In the genomic region with DNA sequence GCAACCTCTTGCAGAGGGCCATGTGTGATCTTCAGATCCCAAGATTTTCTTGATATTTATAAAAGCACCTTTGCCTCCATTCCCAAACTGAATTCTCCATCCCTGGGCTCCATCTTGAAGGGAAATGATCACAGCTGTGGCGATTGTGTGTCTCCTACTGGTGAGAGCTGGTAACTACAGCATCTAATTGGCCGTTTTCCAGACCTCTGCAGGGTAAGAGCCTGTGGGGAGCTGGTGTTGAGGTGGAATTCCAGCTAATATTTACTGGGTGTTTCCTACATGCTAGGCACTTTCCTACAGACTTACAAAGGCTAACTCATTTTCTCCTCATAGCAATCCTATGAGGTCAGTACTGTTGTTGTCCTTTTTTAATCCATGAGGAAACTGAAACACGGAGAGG, we compare ENCODE assay signal across 8 cellular contexts. TPM values are rescaled to one million over a fixed set of nuclear protein-coding genes. Genes with fewer than 3 reads are reported as not detected.
DNase-seq lines count a peak whose midpoint lies in the region; ATAC-seq and TF ChIP-seq lines count a peak whose summit lies in the region.

No MANE protein-coding gene starts in this region.

- ATAC-seq in HG02885 (IDR thresholded peaks at IDR 0.05; ENCODE audit: poor library complexity, unreplicated experiment) (no peak), GM19351 (IDR thresholded peaks at IDR 0.05; ENCODE audit: unreplicated experiment) (no peak)

- no peaks in the 10 kb centered on the region for H3K9me3 ChIP-seq in sigmoid colon

- CTCF ChIA-PET in activated naive CD4-positive, alpha-beta T cell treated with anti-CD3 and anti-CD28 coated beads for 36 hours (lab: Charles Lee): interaction anchor here (0.8 to 8.1 kb wide), 31 partner anchors 9 to 122 kb away, joined by 3 to 139 read pairs (median 5); partner anchors contain the start of genes RSPH3 and TAGAP
- CTCF ChIA-PET in activated CD4-positive, alpha-beta memory T cell treated with anti-CD3 and anti-CD28 coated beads for 36 hours (lab: Charles Lee): interaction anchor here (0.6 to 18.1 kb wide), 35 partner anchors 9 to 461 kb away, joined by 3 to 498 read pairs (median 4); partner anchors contain the start of genes RSPH3 and TAGAP

- intact Hi-C loops in activated naive CD4-positive, alpha-beta T cell treated with anti-CD3 and anti-CD28 coated beads for 36 hours (cut with micrococcal nuclease): loop anchor here (1.0 kb wide), 2 partner anchors 102 to 406 kb away; no protein-coding TSS in a partner anchor
- intact Hi-C loops in activated CD4-positive, alpha-beta memory T cell treated with anti-CD3 and anti-CD28 coated beads for 36 hours (cut with micrococcal nuclease): loop anchor here (1.0 kb wide), 1 partner anchor 24 kb away; no protein-coding TSS in a partner anchor
- intact Hi-C loops in sigmoid colon (cut with DNase I): no loop called here

- TF ChIP-seq CTCF in sigmoid colon (IDR thresholded peaks at IDR 0.05): peak in 1 of 4 experiments; percentile 35

- 42 to 55% methylated on average over 3 of the region's 3 CpGs for WGBS in sigmoid colon, 2 donors

- H3K9me3 Mint-ChIP-seq in activated naive CD4-positive, alpha-beta T cell treated with anti-CD3 and anti-CD28 coated beads for 36 hours: no peaks in the 10 kb centered on the region
- no peaks in the 10 kb centered on the region for H3K9me3 Mint-ChIP-seq in activated CD4-positive, alpha-beta memory T cell treated with anti-CD3 and anti-CD28 coated beads for 36 hours

- no peaks in the 10 kb centered on the region for H3K4me1 ChIP-seq in sigmoid colon

- H3K27me3 ChIP-seq in sigmoid colon: no peaks in the 10 kb centered on the region

- no peak overlapping the region for H3K4me3 Mint-ChIP-seq in activated naive CD4-positive, alpha-beta T cell treated with anti-CD3 and anti-CD28 coated beads for 36 hours
- H3K4me3 Mint-ChIP-seq in activated CD4-positive, alpha-beta memory T cell treated with anti-CD3 and anti-CD28 coated beads for 36 hours: no peak overlapping the region

- POLR2A ChIA-PET in activated CD4-positive, alpha-beta memory T cell treated with anti-CD3 and anti-CD28 coated beads for 36 hours (lab: Charles Lee): interaction anchor here (0.9 to 1.8 kb wide), 4 partner anchors 66 to 110 kb away, joined by 4 to 10 read pairs (median 6); partner anchors contain the start of genes RSPH3 and TAGAP

- no peak overlapping the region for H3K27ac ChIP-seq in sigmoid colon

- peak; percentile 68 for DNase-seq in activated naive CD4-positive, alpha-beta T cell treated with anti-CD3 and anti-CD28 coated beads for 36 hours
- no peak for DNase-seq in activated naive CD4-positive, alpha-beta T cell treated with anti-CD3 and anti-CD28 coated beads, Interleukin-2, amount 50 U/mL, for 16 hours
- DNase-seq in LHCN-M2 (ENCODE audit: low read depth): peak; percentile 53
- peak; percentile 62 for DNase-seq in activated CD4-positive, alpha-beta memory T cell treated with anti-CD3 and anti-CD28 coated beads for 36 hours
- DNase-seq in islet precursor cell: peak; percentile 80
- DNase-seq in sigmoid colon: no peak

- H3K36me3 ChIP-seq in sigmoid colon: no peaks in the 10 kb centered on the region

- H3K36me3 Mint-ChIP-seq in activated naive CD4-positive, alpha-beta T cell treated with anti-CD3 and anti-CD28 coated beads for 36 hours (ENCODE audit: low read depth): no peaks in the 10 kb centered on the region
- H3K36me3 Mint-ChIP-seq in activated CD4-positive, alpha-beta memory T cell treated with anti-CD3 and anti-CD28 coated beads for 36 hours: no peaks in the 10 kb centered on the region

- peaks cover 44% of the 10 kb centered on the region for H3K4me1 Mint-ChIP-seq in activated naive CD4-positive, alpha-beta T cell treated with anti-CD3 and anti-CD28 coated beads for 36 hours (ENCODE audit: low read depth)
- H3K4me1 Mint-ChIP-seq in activated CD4-positive, alpha-beta memory T cell treated with anti-CD3 and anti-CD28 coated beads for 36 hours (ENCODE audit: low read depth): peaks cover 52% of the 10 kb centered on the region

- no peaks in the 10 kb centered on the region for H3K27me3 Mint-ChIP-seq in activated naive CD4-positive, alpha-beta T cell treated with anti-CD3 and anti-CD28 coated beads for 36 hours (ENCODE audit: low read depth)
- H3K27me3 Mint-ChIP-seq in activated CD4-positive, alpha-beta memory T cell treated with anti-CD3 and anti-CD28 coated beads for 36 hours: no peaks in the 10 kb centered on the region

- no peak for TF ChIP-seq EP300 in sigmoid colon (IDR thresholded peaks at IDR 0.05)

- no peak overlapping the region for H3K4me3 ChIP-seq in sigmoid colon

- no peak overlapping the region for H3K27ac Mint-ChIP-seq in activated naive CD4-positive, alpha-beta T cell treated with anti-CD3 and anti-CD28 coated beads for 36 hours
- H3K27ac Mint-ChIP-seq in activated CD4-positive, alpha-beta memory T cell treated with anti-CD3 and anti-CD28 coated beads for 36 hours: peak overlapping the region; percentile 19

- no peak for TF ChIP-seq POLR2A in sigmoid colon (IDR thresholded peaks at IDR 0.05)

RNA-seq across cellular contexts. Expression of gene FNDC1, which starts 59.2 kb away (rescaled TPM):
- not detected for total RNA-seq in activated naive CD4-positive, alpha-beta T cell treated with anti-CD3 and anti-CD28 coated beads for 36 hours
- total RNA-seq in LHCN-M2 (2014; rRNA removed): not detected in 2 replicates
- polyA plus RNA-seq in LHCN-M2 (2012): 0.05 TPM
- total RNA-seq in activated CD4-positive, alpha-beta memory T cell treated with anti-CD3 and anti-CD28 coated beads for 36 hours: not detected
- total RNA-seq in sigmoid colon: 10 to 100 TPM in 3 of 4 donors, 1 to 10 TPM in 1; 4.3 to 19.8 (median 17.2) TPM
- under 1 TPM in 1 of 3 donors, not detected in 2; 0.89 TPM for polyA plus RNA-seq in sigmoid colon

Comparison
In these comparisons a context has a peak if more than half of its experiments do, and no peak if none do; other contexts are left out.
1. DNase-seq: peak in activated naive CD4-positive, alpha-beta T cell treated with anti-CD3 and anti-CD28 coated beads for 36 hours (single experiment), LHCN-M2 (single experiment), activated CD4-positive, alpha-beta memory T cell treated with anti-CD3 and anti-CD28 coated beads for 36 hours (single experiment) and islet precursor cell (single experiment); none in activated naive CD4-positive, alpha-beta T cell treated with anti-CD3 and anti-CD28 coated beads, Interleukin-2, amount 50 U/mL, for 16 hours (single experiment) and sigmoid colon (single experiment).